ENCODE assay signal across 3 cellular contexts in the genomic region with DNA sequence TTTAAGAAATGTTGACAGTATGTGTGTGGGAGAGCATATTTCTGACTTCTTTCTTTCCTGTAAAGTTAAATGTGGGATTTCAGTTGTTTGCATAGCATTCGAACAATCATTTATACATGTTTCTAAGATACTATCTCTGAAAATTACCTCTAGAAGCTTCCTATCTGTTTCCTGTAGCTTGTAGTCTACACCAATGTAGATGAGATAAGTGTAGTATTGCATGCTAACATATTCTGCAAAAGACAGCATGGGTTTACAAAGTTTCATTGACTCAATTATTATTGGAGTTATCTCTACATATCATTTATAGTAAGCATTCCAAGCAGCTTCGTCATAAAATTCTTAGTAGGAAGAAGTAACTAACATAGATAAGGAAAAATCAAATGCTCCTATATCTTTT.
TF ChIP-seq lines count a peak whose summit lies in the region.

No MANE protein-coding gene starts in this region.

TF ChIP-seq in IMR-90, 13 proteins besides CTCF, POLR2A, EP300 and RAD21:
- no peak for TF ChIP-seq NFE2L2 (IDR thresholded peaks at IDR 0.05; ENCODE audit: low read depth, low read length)
- no peak for TF ChIP-seq CEBPB (IDR thresholded peaks at IDR 0.05; ENCODE audit: low read depth, low read length)
- no peak for TF ChIP-seq RCOR1 (IDR thresholded peaks at IDR 0.05; ENCODE audit: insufficient replicate concordance, low read length)
- no peak for TF ChIP-seq FOS (IDR thresholded peaks at IDR 0.05; ENCODE audit: low read depth, low read length)

TF ChIP-seq in SK-N-SH, 30 proteins besides CTCF, POLR2A, EP300 and RAD21:
- no peak for TF ChIP-seq TEAD4 (IDR thresholded peaks at IDR 0.05; ENCODE audit: borderline replicate concordance, insufficient read depth)
- TF ChIP-seq, protein P1, sequence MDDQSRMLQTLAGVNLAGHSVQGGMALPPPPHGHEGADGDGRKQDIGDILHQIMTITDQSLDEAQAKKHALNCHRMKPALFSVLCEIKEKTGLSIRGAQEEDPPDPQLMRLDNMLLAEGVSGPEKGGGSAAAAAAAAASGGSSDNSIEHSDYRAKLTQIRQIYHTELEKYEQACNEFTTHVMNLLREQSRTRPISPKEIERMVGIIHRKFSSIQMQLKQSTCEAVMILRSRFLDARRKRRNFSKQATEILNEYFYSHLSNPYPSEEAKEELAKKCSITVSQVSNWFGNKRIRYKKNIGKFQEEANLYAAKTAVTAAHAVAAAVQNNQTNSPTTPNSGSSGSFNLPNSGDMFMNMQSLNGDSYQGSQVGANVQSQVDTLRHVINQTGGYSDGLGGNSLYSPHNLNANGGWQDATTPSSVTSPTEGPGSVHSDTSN (IDR thresholded peaks at IDR 0.05) = 0 out of 2 replicates have a peak, but pooled peaks have one; percentile 4

TF ChIP-seq in endothelial cell of umbilical vein, 7 proteins besides CTCF, POLR2A, EP300 and RAD21:
- TF ChIP-seq, protein P2, sequence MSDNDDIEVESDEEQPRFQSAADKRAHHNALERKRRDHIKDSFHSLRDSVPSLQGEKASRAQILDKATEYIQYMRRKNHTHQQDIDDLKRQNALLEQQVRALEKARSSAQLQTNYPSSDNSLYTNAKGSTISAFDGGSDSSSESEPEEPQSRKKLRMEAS (IDR thresholded peaks at IDR 0.05; ENCODE audit: insufficient read depth, insufficient read length) = no peak
- TF ChIP-seq FOS (IDR thresholded peaks at IDR 0.05; ENCODE audit: borderline replicate concordance, insufficient read depth, low read length) (no peak), GATA2 (IDR thresholded peaks at IDR 0.05; ENCODE audit: insufficient read depth, insufficient read length, low read depth, low read length) (peak; percentile 65), EZH2 (IDR thresholded peaks at IDR 0.05; ENCODE audit: borderline replicate concordance, low read depth, low read length, severe bottlenecking) (no peak)
